Comparison of ENCODE assay signal across 8 cellular contexts in the genomic region with DNA sequence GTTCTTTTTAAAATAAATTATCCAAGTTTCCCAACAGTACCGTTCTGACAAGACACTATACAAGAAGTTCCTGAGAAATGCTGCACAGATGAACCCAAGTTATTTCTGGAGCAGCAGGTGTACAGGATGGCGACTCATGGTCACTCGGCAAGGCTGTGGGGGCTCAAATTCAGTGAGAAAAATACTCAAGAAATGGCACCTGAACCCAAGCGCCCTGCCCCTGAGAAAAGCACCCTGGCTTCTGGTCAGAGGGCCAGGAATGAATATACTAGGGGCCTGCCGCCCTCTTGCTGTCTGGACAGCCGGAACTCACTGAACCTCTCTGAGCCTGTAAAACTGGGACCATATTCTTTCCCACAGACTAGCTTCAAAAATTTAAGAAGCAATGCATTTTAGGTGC. TPM values are rescaled to one million over a fixed set of nuclear protein-coding genes. Genes with fewer than 3 reads are reported as not detected.
DNase-seq lines count a peak whose midpoint lies in the region; ATAC-seq and TF ChIP-seq lines count a peak whose summit lies in the region.

No MANE protein-coding gene starts in this region.

- H3K36me3 ChIP-seq in KOPT-K1 (ENCODE audit: insufficient read depth, low read length): no peaks in the 10 kb centered on the region

- H3K4me3 Mint-ChIP-seq in CD14-positive monocyte: peak overlapping the region; percentile 97 to 98
- peak overlapping the region; percentile 91 for H3K4me3 Mint-ChIP-seq in natural killer cell

- peaks cover 61% of the 10 kb centered on the region for H3K4me1 Mint-ChIP-seq in CD14-positive monocyte
- peaks cover 52 to 59% of the 10 kb centered on the region in 2 donors for H3K4me1 Mint-ChIP-seq in natural killer cell

- peak overlapping the region; percentile 69 for H3K27ac ChIP-seq in KOPT-K1 (ENCODE audit: low read depth, low read length, poor library complexity, severe bottlenecking)

- H3K36me3 Mint-ChIP-seq in CD14-positive monocyte (peaks cover 28 to 47% of the 10 kb centered on the region in 2 donors), natural killer cell (no peaks in the 10 kb centered on the region)

- H3K27ac Mint-ChIP-seq in CD14-positive monocyte: peak overlapping the region in 3 of 7 donors; percentile 84 to 95 (median 94)
- peak overlapping the region; percentile 89 to 94 for H3K27ac Mint-ChIP-seq in natural killer cell

- no peaks in the 10 kb centered on the region for H3K9me3 ChIP-seq in KOPT-K1 (ENCODE audit: insufficient read depth, low read length, poor library complexity, severe bottlenecking)

- no peak for DNase-seq in CD14-positive monocyte (ENCODE audit: low spot score)
- DNase-seq in dermis blood vessel endothelial cell: peak; percentile 70
- no peak for DNase-seq in natural killer cell
- DNase-seq in NCI-H2107 treated with DMSO at 0.1 percent for 48 hours (lab: John Stamatoyannopoulos, UW; ENCODE audit: unreplicated experiment): no peak
- DNase-seq in GM19240 (ENCODE audit: insufficient read length, low spot score): no peak

- H3K27me3 Mint-ChIP-seq in CD14-positive monocyte (ENCODE audit: low read depth in 3 of 3) (peaks cover 0 to 7% (median 0%) of the 10 kb centered on the region in 3 donors), natural killer cell (ENCODE audit: low read depth in 2 of 2) (no peaks in the 10 kb centered on the region)

- intact Hi-C loops in CD14-positive monocyte (cut with micrococcal nuclease): loop anchor here (2.0 to 10.0 kb wide), 5 partner anchors 36 to 463 kb away; partner anchors contain the start of gene FAM78A (in 1 of the 2)
- intact Hi-C loops in natural killer cell (cut with micrococcal nuclease): loop anchor here (5.0 to 10.0 kb wide), 3 partner anchors 236 to 1873 kb away; partner anchors contain the start of gene POMT1

- ATAC-seq in natural killer cell (no peak), HG03280 (IDR thresholded peaks at IDR 0.05; ENCODE audit: unreplicated experiment) (no peak), HG02973 (IDR thresholded peaks at IDR 0.05; ENCODE audit: unreplicated experiment) (no peak)

- H3K9me3 Mint-ChIP-seq in CD14-positive monocyte: peaks cover 0 to 12% (median 0%) of the 10 kb centered on the region in 7 donors
- H3K9me3 Mint-ChIP-seq in natural killer cell: no peaks in the 10 kb centered on the region

- TF ChIP-seq CTCF in CD14-positive monocyte (IDR thresholded peaks at IDR 0.05): no peak
- TF ChIP-seq CTCF in natural killer cell (IDR thresholded peaks at IDR 0.05): no peak

RNA-seq across cellular contexts. Expression of gene RAPGEF1, which starts 1.6 kb away (rescaled TPM):
- polyA plus RNA-seq in CD14-positive monocyte: 1 to 10 TPM; 1.7 to 3.0 TPM
- total RNA-seq in dermis blood vessel endothelial cell (56.2 and 69.3 TPM in 2 replicates), natural killer cell (100 to 1,000 TPM; 210 to 224 (median 222) TPM)
